Comparison of ENCODE assay signal across 34 cellular contexts in the genomic region with DNA sequence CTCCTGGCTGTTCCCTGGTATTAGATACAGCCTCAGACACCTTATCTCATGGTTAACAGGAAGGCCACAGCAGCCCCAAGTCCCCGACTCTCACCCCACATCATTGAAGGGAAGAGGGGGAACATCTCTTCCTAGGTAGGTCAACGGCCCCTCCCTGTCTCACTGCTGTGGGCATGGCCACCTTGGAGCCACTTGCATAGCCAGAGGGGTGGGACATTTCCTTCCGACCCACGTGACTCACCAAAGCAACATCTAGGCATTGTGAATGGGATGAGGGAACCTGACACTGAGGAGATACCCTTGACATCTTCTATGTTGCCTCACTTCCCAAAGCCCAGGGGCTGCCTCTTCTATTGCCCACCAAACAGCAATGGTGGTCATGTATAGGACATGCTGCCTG.
"Had no signal": no experiment of that assay in that cellular context is flagged by ENCODE, and none has a peak within 500 bp of the region (broad histone marks: within the 10 kb centered on the region; RNA-seq: fewer than 3 reads in every experiment).

No MANE protein-coding gene starts in this region.

- H3K36me3 ChIP-seq: MG63 had no signal

- DNase-seq: Karpas-422, Kasumi-1, MG63, MM.1S, MV-4-11, NCI-H1048, NCI-H1092, NCI-H1092 treated with DMSO at 0.1 percent for 48 hours, NCI-H1105, NCI-H1105 treated with DMSO at 0.1 percent for 48 hours, NCI-H1417, NCI-H1417 treated with DMSO at 0.1 percent for 48 hours, NCI-H1436, NCI-H1436 treated with DMSO at 0.1 percent for 48 hours, NCI-H146, NCI-H1694, NCI-H1694 treated with DMSO at 0.1 percent for 48 hours, NCI-H187, NCI-H187 treated with DMSO at 0.1 percent for 48 hours, NCI-H1930, NCI-H2029, NCI-H2029 treated with DMSO at 0.1 percent for 48 hours, NCI-H2081, NCI-H2081 treated with DMSO at 0.1 percent for 48 hours, NCI-H2107, NCI-H2171, NCI-H2171 treated with DMSO at 0.1 percent for 48 hours, NCI-H2227 treated with DMSO at 0.1 percent for 48 hours, NCI-H226, NCI-H345, NCI-H446, NCI-H446 treated with DMSO at 0.1 percent for 48 hours, NCI-H510A, NCI-H510A treated with DMSO at 0.1 percent for 48 hours had no signal

- H3K4me3 ChIP-seq: MG63 had no signal

- H3K27me3 ChIP-seq: MG63 had no signal
